ENCODE assay signal across 29 cellular contexts in the genomic region with DNA sequence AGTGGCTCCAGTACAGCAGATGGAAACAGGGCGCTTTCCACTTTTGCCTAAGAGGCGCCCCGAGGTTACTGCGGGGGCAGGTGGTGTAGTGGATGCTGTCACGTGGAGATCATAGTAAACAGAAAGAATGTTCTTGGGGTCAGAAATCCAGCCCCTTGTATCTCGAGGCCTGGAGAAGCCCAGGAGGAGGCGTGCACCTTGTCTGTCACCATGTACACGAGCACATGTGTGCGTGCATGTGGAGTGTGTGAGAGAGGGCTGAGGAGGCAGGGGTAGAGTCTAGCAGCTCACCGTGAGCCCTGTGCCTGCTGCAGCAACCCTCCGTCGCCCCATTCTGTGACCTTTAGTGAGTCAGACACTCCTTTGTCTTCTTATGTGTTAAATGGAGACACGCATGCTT. TPM values are rescaled to one million over a fixed set of nuclear protein-coding genes. Genes with fewer than 3 reads are reported as not detected.
DNase-seq lines count a peak whose midpoint lies in the region; ATAC-seq and TF ChIP-seq lines count a peak whose summit lies in the region.
"Had no signal": no experiment of that assay in that cellular context is flagged by ENCODE, and none has a peak within 500 bp of the region (broad histone marks: within the 10 kb centered on the region; RNA-seq: fewer than 3 reads in every experiment).

No MANE protein-coding gene starts in this region.

- 68% methylated on average over 13 of the region's 13 CpGs for WGBS in right cardiac atrium
- 91% methylated on average over 13 of the region's 13 CpGs for WGBS in thymus

- H3K27me3 ChIP-seq in ascending aorta (no peaks in the 10 kb centered on the region), right cardiac atrium (ENCODE audit: control insufficient read depth, insufficient read depth) (no peaks in the 10 kb centered on the region), thymus (ENCODE audit: control insufficient read depth, insufficient read depth) (no peaks in the 10 kb centered on the region)
- H3K27me3 ChIP-seq: neural progenitor cell had no signal

- H3K4me1 ChIP-seq in ascending aorta (peaks cover 12 to 48% of the 10 kb centered on the region in 2 donors), right cardiac atrium (ENCODE audit: control insufficient read depth, insufficient read depth, low read length) (peaks cover 14% of the 10 kb centered on the region), thymus (ENCODE audit: control insufficient read depth, insufficient read depth, low read length) (no peaks in the 10 kb centered on the region)
- H3K4me1 ChIP-seq: neural progenitor cell had no signal

- intact Hi-C loops in ascending aorta (cut with DNase I) = no loop called here
- intact Hi-C loops in right cardiac atrium (cut with DNase I) = no loop called here

- H3K4me3 ChIP-seq in ascending aorta = no peak overlapping the region
- no peak overlapping the region for H3K4me3 ChIP-seq in right cardiac atrium (ENCODE audit: low read length)
- H3K4me3 ChIP-seq in thymus (ENCODE audit: low read length) = no peak overlapping the region
- H3K4me3 ChIP-seq: neural progenitor cell had no signal

- no peak for TF ChIP-seq CTCF in ascending aorta (IDR thresholded peaks at IDR 0.05)

- H3K27ac ChIP-seq in ascending aorta (peak overlapping the region; percentile 72 to 75), right cardiac atrium (ENCODE audit: low read length) (peak overlapping the region; percentile 40), thymus (ENCODE audit: low read depth) (peak overlapping the region; percentile 13)
- H3K27ac ChIP-seq: neural progenitor cell had no signal

- H3K9me3 ChIP-seq in ascending aorta (no peaks in the 10 kb centered on the region), right cardiac atrium (ENCODE audit: control insufficient read depth, low read length) (no peaks in the 10 kb centered on the region), thymus (ENCODE audit: control insufficient read depth) (no peaks in the 10 kb centered on the region)
- H3K9me3 ChIP-seq: Caco-2 had no signal

- ATAC-seq in right cardiac atrium (no peak), HG03457 (IDR thresholded peaks at IDR 0.05; ENCODE audit: unreplicated experiment) (no peak)
- ATAC-seq: activated CD8-positive, alpha-beta memory T cell treated with anti-CD3 and anti-CD28 coated beads, Interleukin-2, amount 10 ng/mL, durations not matched to agents 7 days and 5 days; activated naive CD8-positive, alpha-beta T cell treated with anti-CD3 and anti-CD28 coated beads, Interleukin-2, amount 50 U/mL, for 24 hours; HCT116; left lobe of liver; SK-N-SH treated with all-trans-retinoic acid at 6 μM for 48 hours; T-helper 17 cell had no signal

- DNase-seq in NCI-H82 (lab: John Stamatoyannopoulos, UW) = peak; percentile 66
- DNase-seq in NCI-H82 treated with DMSO at 0.1 percent for 48 hours (lab: John Stamatoyannopoulos, UW; ENCODE audit: unreplicated experiment) = no peak
- DNase-seq in ascending aorta (ENCODE audit: low spot score in 2 of 2) = no peak
- DNase-seq in right cardiac atrium = no peak
- DNase-seq in SKM-1 (lab: John Stamatoyannopoulos, UW; ENCODE audit: unreplicated experiment) = no peak
- DNase-seq in NCI-H2196 (lab: John Stamatoyannopoulos, UW; ENCODE audit: unreplicated experiment) = no peak
- DNase-seq: activated CD4-positive, alpha-beta T cell treated with anti-CD3 and anti-CD28 coated beads, Interleukin-2, amount 50 U/mL, for 4 hours; activated CD8-positive, alpha-beta memory T cell treated with anti-CD3 and anti-CD28 coated beads, Interleukin-2, amount 10 ng/mL, durations not matched to agents 7 days and 5 days; activated naive CD4-positive, alpha-beta T cell; activated naive CD8-positive, alpha-beta T cell treated with anti-CD3 and anti-CD28 coated beads, Interleukin-2, amount 50 U/mL, for 24 hours; activated T-cell treated with anti-CD3 and anti-CD28 coated beads, Interleukin-2, amount 50 U/mL, for 48 hours; Caco-2; DMS79; Kasumi-1; NCI-H1417 treated with DMSO at 0.1 percent for 48 hours; NCI-H2107; NCI-H510A; OCI-M1; stimulated activated CD4-positive, alpha-beta T cell treated with anti-CD3 and anti-CD28 coated beads, Interleukin-15, amount 100 ng/mL, for 24 hours; stimulated activated CD4-positive, alpha-beta T cell treated with anti-CD3 and anti-CD28 coated beads, Interleukin-4, amount 100 ng/mL, for 4 hours; T-helper 17 cell had no signal

- H3K36me3 ChIP-seq in ascending aorta = peaks cover 6 to 14% of the 10 kb centered on the region in 2 donors
- no peaks in the 10 kb centered on the region for H3K36me3 ChIP-seq in thymus (ENCODE audit: control insufficient read depth, insufficient read depth)
- H3K36me3 ChIP-seq: neural progenitor cell had no signal

RNA-seq across cellular contexts. Expression of a gene that starts 59.0 kb away (rescaled TPM):
- total RNA-seq in ascending aorta (102 TPM), right cardiac atrium (100 to 1,000 TPM; 111 to 163 (median 124) TPM)
- polyA plus RNA-seq in right cardiac atrium (34.6 TPM), thymus (0.71 TPM)
- total RNA-seq: Caco-2, myocyte had no signal
- polyA plus RNA-seq: CD14-positive monocyte had no signal

Comparison
In these comparisons a context has a peak if more than half of its experiments do, and no peak if none do; other contexts are left out.
1. H3K27ac ChIP-seq: peak in every context shown above with its lines; median percentile 74 in ascending aorta; 40 in right cardiac atrium; 13 in thymus.